In the genomic region with DNA sequence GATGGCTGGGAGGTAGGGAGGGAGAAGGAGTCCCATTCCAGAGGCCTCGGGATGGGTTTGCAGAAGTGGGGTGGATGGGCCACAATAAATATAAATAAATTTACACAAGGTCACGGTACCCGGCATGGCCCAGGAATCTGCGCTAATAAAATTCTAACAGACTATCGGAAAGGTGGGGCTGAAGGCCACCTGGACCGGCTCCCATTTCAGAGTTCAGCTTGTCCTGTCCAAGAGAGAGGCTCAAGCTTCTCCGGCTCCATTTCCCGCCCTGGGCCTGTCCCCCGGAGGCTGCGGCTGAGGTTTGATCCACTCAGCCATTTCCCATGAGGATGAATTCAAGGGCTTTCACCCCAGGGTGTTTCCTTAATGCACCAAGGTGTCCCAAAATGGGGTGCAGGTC, we compare ENCODE assay signal across 22 cellular contexts. TPM values are rescaled to one million over a fixed set of nuclear protein-coding genes. Genes with fewer than 3 reads are reported as not detected.
A peak's percentile ranks its signal among the peaks of the same experiment; 100 is the strongest.
DNase-seq lines count a peak whose midpoint lies in the region; ATAC-seq, FAIRE-seq and TF ChIP-seq lines count a peak whose summit lies in the region.
"Had no signal": no experiment of that assay in that cellular context is flagged by ENCODE, and none has a peak within 500 bp of the region (broad histone marks: within the 10 kb centered on the region; RNA-seq: fewer than 3 reads in every experiment).

No MANE protein-coding gene starts in this region.

- H3K27me3 ChIP-seq in liver (ENCODE audit: control insufficient read depth in 4 of 4, insufficient read depth in 4 of 4, low read length in 3 of 4) (no peaks in the 10 kb centered on the region), HepG2 (ENCODE audit: control insufficient read depth in 1 of 2, insufficient read depth in 2 of 2, low read length in 2 of 2) (peaks cover 0 to 1% of the 10 kb centered on the region in 2 experiments; a peak in 1 of 5 replicates), osteoblast (ENCODE audit: insufficient read depth, low read length) (no peaks in the 10 kb centered on the region), vagina (no peaks in the 10 kb centered on the region), heart left ventricle (no peaks in the 10 kb centered on the region)
- H3K27me3 ChIP-seq: BLaER1 had no signal

- POLR2A ChIA-PET in HepG2 (lab: Yijun Ruan, JAX) = no interaction called here

- CTCF ChIA-PET in HepG2 (lab: Yijun Ruan, JAX; ENCODE audit: low intra/inter-chr PET ratio, low total read pairs) = no interaction called here

- H3K4me1 ChIP-seq in liver (ENCODE audit: control insufficient read depth in 4 of 4, insufficient read depth in 4 of 4, low read length in 3 of 4) (peaks cover 6 to 25% (median 19%) of the 10 kb centered on the region in 4 donors), HepG2 (ENCODE audit: insufficient read depth, low read length) (peaks cover 53% of the 10 kb centered on the region), osteoblast (ENCODE audit: insufficient read depth, low read length) (no peaks in the 10 kb centered on the region), vagina (peaks cover 8% of the 10 kb centered on the region), heart left ventricle (peaks cover 0 to 10% (median 0%) of the 10 kb centered on the region in 12 donors)

- H3K9me3 ChIP-seq in liver (ENCODE audit: control insufficient read depth in 4 of 4, low read length in 3 of 4) (no peaks in the 10 kb centered on the region), HepG2 (ENCODE audit: low read length) (no peaks in the 10 kb centered on the region), osteoblast (ENCODE audit: low read depth, low read length) (no peaks in the 10 kb centered on the region), vagina (no peaks in the 10 kb centered on the region), heart left ventricle (no peaks in the 10 kb centered on the region)
- H3K9me3 ChIP-seq: BLaER1 had no signal

- H3K36me3 ChIP-seq in liver (ENCODE audit: control insufficient read depth in 4 of 4, insufficient read depth in 3 of 4, low read depth in 1 of 4, low read length in 3 of 4) = no peaks in the 10 kb centered on the region
- no peaks in the 10 kb centered on the region for H3K36me3 ChIP-seq in HepG2 (replicated peaks in 1 of 2; ENCODE audit: control insufficient read depth in 1 of 2, insufficient read depth in 2 of 2, low read length in 2 of 2)
- no peaks in the 10 kb centered on the region for H3K36me3 ChIP-seq in osteoblast (ENCODE audit: insufficient read depth, low read length)
- H3K36me3 ChIP-seq in vagina = no peaks in the 10 kb centered on the region
- H3K36me3 ChIP-seq in heart left ventricle = no peaks in the 10 kb centered on the region
- H3K36me3 ChIP-seq: BLaER1 had no signal

- H3K9me3 Mint-ChIP-seq in nephron = no peaks in the 10 kb centered on the region
- H3K9me3 Mint-ChIP-seq in activated CD4-positive, alpha-beta T cell treated with anti-CD3 and anti-CD28 coated beads, Interleukin-2, amount 10 ng/mL, durations not matched to agents 24 days and 14 days = no peaks in the 10 kb centered on the region
- H3K9me3 Mint-ChIP-seq: CD14-positive monocyte, H9 had no signal

- H3K4me3 Mint-ChIP-seq in nephron = no peak overlapping the region
- H3K4me3 Mint-ChIP-seq in activated CD4-positive, alpha-beta T cell treated with anti-CD3 and anti-CD28 coated beads, Interleukin-2, amount 10 ng/mL, durations not matched to agents 24 days and 14 days = no peak overlapping the region
- H3K4me3 Mint-ChIP-seq: CD14-positive monocyte; CD4-positive, alpha-beta memory T cell; H9 had no signal

- peaks cover 16% of the 10 kb centered on the region for H3K4me1 Mint-ChIP-seq in nephron
- peaks cover 2% of the 10 kb centered on the region for H3K4me1 Mint-ChIP-seq in activated CD4-positive, alpha-beta T cell treated with anti-CD3 and anti-CD28 coated beads, Interleukin-2, amount 10 ng/mL, durations not matched to agents 24 days and 14 days
- H3K4me1 Mint-ChIP-seq: CD4-positive, alpha-beta memory T cell had no signal

- no peaks in the 10 kb centered on the region for H4K20me1 ChIP-seq in HepG2 (ENCODE audit: insufficient read depth, low read length)
- H4K20me1 ChIP-seq in osteoblast (ENCODE audit: insufficient read depth, low read length) = no peaks in the 10 kb centered on the region
- H4K20me1 ChIP-seq: BLaER1 had no signal

- 35% methylated on average over 10 of the region's 10 CpGs for WGBS in liver
- WGBS in HepG2 (ENCODE audit: low lambda C conversion rate) = 96% methylated on average over 10 of the region's 10 CpGs
- WGBS in heart left ventricle, 4 donors = 89 to 92% (median 92%) methylated on average over 10 of the region's 10 CpGs

- H3K27ac Mint-ChIP-seq in nephron = peak overlapping the region in 2 of 3 experiments; percentile 30 to 42
- no peak overlapping the region for H3K27ac Mint-ChIP-seq in activated CD4-positive, alpha-beta T cell treated with anti-CD3 and anti-CD28 coated beads, Interleukin-2, amount 10 ng/mL, durations not matched to agents 24 days and 14 days
- H3K27ac Mint-ChIP-seq: CD14-positive monocyte; CD4-positive, alpha-beta memory T cell had no signal

- H3K27ac ChIP-seq in liver (ENCODE audit: low read depth in 1 of 2, low read length in 2 of 2) (peak overlapping the region; percentile 6 to 57), HepG2 (ENCODE audit: extremely low read length, insufficient read depth, low read length) (no peak overlapping the region), osteoblast (ENCODE audit: low read depth, low read length) (no peak overlapping the region), vagina (peak overlapping the region; percentile 63), heart left ventricle (peak overlapping the region in 1 of 12 donors; percentile 29)
- H3K27ac ChIP-seq: 22Rv1, BLaER1 had no signal

- TF ChIP-seq RAD21 in liver (IDR thresholded peaks at IDR 0.05) (no peak), HepG2 (CRISPR knock-in tag; IDR thresholded peaks at IDR 0.05) (no peak)

- H3K36me3 Mint-ChIP-seq in nephron (ENCODE audit: low read depth) = no peaks in the 10 kb centered on the region
- H3K36me3 Mint-ChIP-seq in activated CD4-positive, alpha-beta T cell treated with anti-CD3 and anti-CD28 coated beads, Interleukin-2, amount 10 ng/mL, durations not matched to agents 24 days and 14 days (ENCODE audit: low read depth) = no peaks in the 10 kb centered on the region
- H3K36me3 Mint-ChIP-seq: CD14-positive monocyte; CD4-positive, alpha-beta memory T cell had no signal

- H3K4me2 ChIP-seq in HepG2 (ENCODE audit: low read depth, low read length) (no peak overlapping the region), osteoblast (ENCODE audit: insufficient read depth, low read length) (no peak overlapping the region)
- H3K4me2 ChIP-seq: BLaER1 had no signal

- BruUV-seq in HepG2 (replicated peaks; lab: Mats Ljungman, UMichigan) = no TSS peak

- H3K27me3 Mint-ChIP-seq in nephron (ENCODE audit: low read depth) = peaks cover 38% of the 10 kb centered on the region
- no peaks in the 10 kb centered on the region for H3K27me3 Mint-ChIP-seq in activated CD4-positive, alpha-beta T cell treated with anti-CD3 and anti-CD28 coated beads, Interleukin-2, amount 10 ng/mL, durations not matched to agents 24 days and 14 days

- no peak for TF ChIP-seq EP300 in HepG2 (IDR thresholded peaks at IDR 0.05; ENCODE audit: low read depth in 2 of 2, low read length in 2 of 2)
- TF ChIP-seq EP300 in HepG2 (CRISPR knock-in tag; IDR thresholded peaks at IDR 0.05; ENCODE audit: borderline replicate concordance) = no peak

- intact Hi-C loops in HepG2 (cut with micrococcal nuclease; ENCODE audit: unreplicated experiment) (no loop called here), vagina (cut with DNase I) (no loop called here), heart left ventricle (cut with DNase I) (no loop called here)
- intact Hi-C loops in activated CD4-positive, alpha-beta T cell treated with anti-CD3 and anti-CD28 coated beads, Interleukin-2, amount 10 ng/mL, durations not matched to agents 24 days and 14 days (cut with micrococcal nuclease) = no loop called here

- in situ Hi-C loops in HepG2 (cut with HindIII; ENCODE audit: extremely low pct_ligation_motif_present, low pct_unique_long_range_greater_than_20kb) = no loop called here

- TF ChIP-seq POLR2A in HepG2 (IDR thresholded peaks at IDR 0.05; ENCODE audit: insufficient read depth in 1 of 2, low read depth in 2 of 2, low read length in 2 of 2) = no peak
- no peak for TF ChIP-seq POLR2A in vagina (IDR thresholded peaks at IDR 0.05)
- TF ChIP-seq POLR2A in heart left ventricle (IDR thresholded peaks at IDR 0.05) = no peak

- H2AFZ ChIP-seq in HepG2 (ENCODE audit: low read length) (no peak overlapping the region), osteoblast (ENCODE audit: low read length) (no peak overlapping the region)

- no peak overlapping the region for H3K9ac ChIP-seq in liver (ENCODE audit: low read depth in 1 of 2, low read length in 2 of 2)
- H3K9ac ChIP-seq in HepG2 (ENCODE audit: insufficient read depth, low read depth, low read length) = no peak overlapping the region
- H3K9ac ChIP-seq: BLaER1 had no signal

- no peak for TF ChIP-seq CTCF in liver (IDR thresholded peaks at IDR 0.05; ENCODE audit: low read depth, low read length, missing input control)
- no peak for TF ChIP-seq CTCF in HepG2 (CRISPR knock-in tag; IDR thresholded peaks at IDR 0.05)
- no peak for TF ChIP-seq CTCF in nephron (IDR thresholded peaks at IDR 0.05; ENCODE audit: unreplicated experiment in 3 of 3)
- TF ChIP-seq CTCF in osteoblast (IDR thresholded peaks at IDR 0.05; ENCODE audit: extremely low read depth, low read depth, low read length) = no peak
- no peak for TF ChIP-seq CTCF in vagina (IDR thresholded peaks at IDR 0.05)
- no peak for TF ChIP-seq CTCF in heart left ventricle (IDR thresholded peaks at IDR 0.05)

- H3K79me2 ChIP-seq in HepG2 (ENCODE audit: insufficient read depth, low read length) (no peaks in the 10 kb centered on the region), osteoblast (ENCODE audit: insufficient read depth, low read length) (no peaks in the 10 kb centered on the region)

- DNase-seq in HepG2 (ENCODE audit: low spot score) (no peak), osteoblast (ENCODE audit: insufficient read length, low spot score, missing footprints) (peak; percentile 38), vagina (ENCODE audit: extremely low spot score in 2 of 2) (no peak), NCI-H2171 treated with DMSO at 0.1 percent for 48 hours (lab: John Stamatoyannopoulos, UW) (no peak), heart left ventricle (no peak)
- DNase-seq in activated CD4-positive, alpha-beta T cell treated with anti-CD3 and anti-CD28 coated beads, Interleukin-2, amount 10 ng/mL, durations not matched to agents 24 days and 14 days = no peak
- DNase-seq: CD4-positive, alpha-beta memory T cell; DMS153; DMS79; GDM1; H9 had no signal

- H3K4me3 ChIP-seq in liver (ENCODE audit: low read depth in 1 of 3, low read length in 3 of 3) (no peak overlapping the region), HepG2 (replicated peaks in 1 of 3; ENCODE audit: insufficient read depth in 1 of 3, low read depth in 2 of 3, low read length in 3 of 3) (no peak overlapping the region), osteoblast (ENCODE audit: insufficient read depth, low read length) (no peak overlapping the region), vagina (no peak overlapping the region), heart left ventricle (no peak overlapping the region)
- H3K4me3 ChIP-seq: BLaER1 had no signal

- FAIRE-seq in HepG2 (lab: Jason Lieb, UNC) = no peak
- FAIRE-seq: GM12892, GM18507, H1 had no signal

- no peak for ATAC-seq in HepG2
- no peak for ATAC-seq in heart left ventricle

RNA-seq across cellular contexts. Expression of gene FOXN4, which starts 30.2 kb away (rescaled TPM):
- not detected for total RNA-seq in liver
- not detected for polyA plus RNA-seq in liver
- 0.11 and 0.13 TPM in 2 replicates for total RNA-seq in HepG2 (2016; rRNA removed; fragmentation: Illumina TruSeq; extraction: Trizol)
- total RNA-seq in HepG2 (2016; cell fraction: cytosol; rRNA removed; fragmentation: Illumina TruSeq; extraction: Trizol; ENCODE audit: low read depth) = not detected in 2 replicates
- total RNA-seq in HepG2 (2016; cell fraction: insoluble cytoplasmic fraction; rRNA removed; fragmentation: Illumina TruSeq; extraction: Trizol) = 0.04 and 0.12 TPM in 2 replicates
- 0.14 and 0.22 TPM in 2 replicates for total RNA-seq in HepG2 (2016; cell fraction: membrane; rRNA removed; fragmentation: Illumina TruSeq; extraction: Trizol)
- total RNA-seq in HepG2 (2016; cell fraction: nucleus; rRNA removed; fragmentation: Illumina TruSeq; extraction: Trizol) = not detected in 2 replicates
- not detected in 2 replicates for polyA plus RNA-seq in HepG2 (2011; rRNA removed)
- polyA plus RNA-seq in HepG2 (2011; cell fraction: cytosol; rRNA removed) = not detected in 2 replicates
- polyA plus RNA-seq in HepG2 (2011; cell fraction: nucleus; rRNA removed) = 0.13 TPM in 1 of 2 replicates, not detected in the other
- polyA plus RNA-seq in HepG2 (2012) = not detected in 2 replicates
- polyA plus RNA-seq in HepG2 (2016; cell fraction: cytosol; fragmentation: Illumina TruSeq; extraction: Trizol; ENCODE audit: low read depth) = 0.03 TPM in 1 of 2 replicates, not detected in the other
- 0.21 and 0.37 TPM in 2 replicates for polyA plus RNA-seq in HepG2 (2016; cell fraction: insoluble cytoplasmic fraction; fragmentation: Illumina TruSeq; extraction: Trizol; ENCODE audit: low read depth)
- 0.07 TPM in 2 replicates for polyA plus RNA-seq in HepG2 (2016; cell fraction: membrane; fragmentation: Illumina TruSeq; extraction: Trizol; ENCODE audit: low read depth)
- polyA plus RNA-seq in HepG2 (2016; cell fraction: nucleus; fragmentation: Illumina TruSeq; extraction: Trizol; ENCODE audit: insufficient read depth, low read depth) = 0.41 TPM in 1 of 2 replicates, not detected in the other
- 0.33 TPM in 1 of 2 replicates, not detected in the other for polyA minus RNA-seq in HepG2 (2011; rRNA and poly(A)+ RNA removed; ENCODE audit: low replicate concordance)
- not detected in 2 replicates for polyA minus RNA-seq in HepG2 (2011; cell fraction: cytosol; rRNA and poly(A)+ RNA removed)
- polyA minus RNA-seq in HepG2 (2011; cell fraction: nucleus; rRNA and poly(A)+ RNA removed) = not detected in 2 replicates
- not detected in 2 replicates for total RNA-seq in osteoblast
- not detected for total RNA-seq in vagina
- not detected for total RNA-seq in heart left ventricle
- polyA plus RNA-seq in heart left ventricle = not detected
- not detected in 2 replicates for total RNA-seq in activated CD4-positive, alpha-beta T cell treated with anti-CD3 and anti-CD28 coated beads, Interleukin-2, amount 10 ng/mL, durations not matched to agents 24 days and 14 days
- total RNA-seq: A673; CD4-positive, alpha-beta memory T cell; HT-29 had no signal
- polyA plus RNA-seq: AG04450; CD14-positive monocyte; CD4-positive, alpha-beta memory T cell had no signal

Comparison
In these comparisons a context has a peak if more than half of its experiments do, and no peak if none do; other contexts are left out.
1. H3K27ac ChIP-seq: peak in liver (2 of 2) and vagina (single experiment); none in HepG2 (single experiment) and osteoblast (single experiment).